In the genomic region with DNA sequence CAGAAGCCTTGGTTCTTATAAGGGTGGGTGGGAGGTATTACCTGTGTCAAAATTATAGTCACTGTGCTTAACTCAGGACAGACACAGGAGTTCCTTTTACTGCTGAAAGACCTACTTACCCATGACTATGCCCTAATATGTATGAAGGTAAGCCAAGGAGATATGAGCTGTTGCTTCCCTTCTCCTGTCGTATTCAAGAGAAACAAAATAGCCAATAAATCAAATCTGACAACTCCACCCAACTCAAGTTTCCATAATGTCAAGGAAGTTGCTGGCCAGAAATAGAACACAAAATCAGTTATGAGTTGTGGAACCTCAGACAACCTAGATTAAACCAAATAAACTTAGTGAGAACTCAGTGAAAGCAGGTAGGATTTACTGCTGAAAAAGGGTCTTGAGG, we compare ENCODE assay signal across 1 cellular context.
A peak's percentile ranks its signal among the peaks of the same experiment; 100 is the strongest.
TF ChIP-seq lines count a peak whose summit lies in the region.

No MANE protein-coding gene starts in this region.

TF ChIP-seq in K562, 482 proteins besides CTCF, POLR2A, EP300 and RAD21 (continued from another document):
- TF ChIP-seq, protein P1, sequence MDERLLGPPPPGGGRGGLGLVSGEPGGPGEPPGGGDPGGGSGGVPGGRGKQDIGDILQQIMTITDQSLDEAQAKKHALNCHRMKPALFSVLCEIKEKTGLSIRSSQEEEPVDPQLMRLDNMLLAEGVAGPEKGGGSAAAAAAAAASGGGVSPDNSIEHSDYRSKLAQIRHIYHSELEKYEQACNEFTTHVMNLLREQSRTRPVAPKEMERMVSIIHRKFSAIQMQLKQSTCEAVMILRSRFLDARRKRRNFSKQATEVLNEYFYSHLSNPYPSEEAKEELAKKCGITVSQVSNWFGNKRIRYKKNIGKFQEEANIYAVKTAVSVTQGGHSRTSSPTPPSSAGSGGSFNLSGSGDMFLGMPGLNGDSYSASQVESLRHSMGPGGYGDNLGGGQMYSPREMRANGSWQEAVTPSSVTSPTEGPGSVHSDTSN (CRISPR knock-in tag; IDR thresholded peaks at IDR 0.05; ENCODE audit: low read depth): no peak
- TF ChIP-seq, protein P1 (tag; conservative IDR thresholded peaks at IDR 0.05; ENCODE audit: low read depth): peak; percentile 87
- peak; percentile 78 for TF ChIP-seq MEIS2 (IDR thresholded peaks at IDR 0.05; ENCODE audit: partially characterized antibody)
- TF ChIP-seq, protein P2, sequence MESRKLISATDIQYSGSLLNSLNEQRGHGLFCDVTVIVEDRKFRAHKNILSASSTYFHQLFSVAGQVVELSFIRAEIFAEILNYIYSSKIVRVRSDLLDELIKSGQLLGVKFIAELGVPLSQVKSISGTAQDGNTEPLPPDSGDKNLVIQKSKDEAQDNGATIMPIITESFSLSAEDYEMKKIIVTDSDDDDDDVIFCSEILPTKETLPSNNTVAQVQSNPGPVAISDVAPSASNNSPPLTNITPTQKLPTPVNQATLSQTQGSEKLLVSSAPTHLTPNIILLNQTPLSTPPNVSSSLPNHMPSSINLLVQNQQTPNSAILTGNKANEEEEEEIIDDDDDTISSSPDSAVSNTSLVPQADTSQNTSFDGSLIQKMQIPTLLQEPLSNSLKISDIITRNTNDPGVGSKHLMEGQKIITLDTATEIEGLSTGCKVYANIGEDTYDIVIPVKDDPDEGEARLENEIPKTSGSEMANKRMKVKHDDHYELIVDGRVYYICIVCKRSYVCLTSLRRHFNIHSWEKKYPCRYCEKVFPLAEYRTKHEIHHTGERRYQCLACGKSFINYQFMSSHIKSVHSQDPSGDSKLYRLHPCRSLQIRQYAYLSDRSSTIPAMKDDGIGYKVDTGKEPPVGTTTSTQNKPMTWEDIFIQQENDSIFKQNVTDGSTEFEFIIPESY (CRISPR knock-in tag; IDR thresholded peaks at IDR 0.05): no peak
